Comparison of ENCODE assay signal across 8 cellular contexts in genomic region chr1:241627453-241628329, GRCh38. TPM values are rescaled to one million over a fixed set of nuclear protein-coding genes. Genes with fewer than 3 reads are reported as not detected.
DNase-seq lines count a peak whose midpoint lies in the region; ATAC-seq and TF ChIP-seq lines count a peak whose summit lies in the region.

No MANE protein-coding gene starts in this region.

- H3K36me3 ChIP-seq in BE2C (0 out of 2 replicates have a peak, but pooled peaks cover 3% of the 10 kb centered on the region), skeletal muscle satellite cell (ENCODE audit: insufficient read depth, low read length) (no peaks in the 10 kb centered on the region)

- H3K4me3 ChIP-seq in BE2C (ENCODE audit: low read depth, low read length) = no peak overlapping the region
- H3K4me3 ChIP-seq in fibroblast of pulmonary artery (replicated peaks; ENCODE audit: low read depth, low read length) = no peak overlapping the region
- H3K4me3 ChIP-seq in skeletal muscle satellite cell (ENCODE audit: low read length) = no peak overlapping the region

- no peaks in the 10 kb centered on the region for H3K27me3 ChIP-seq in BE2C
- no peaks in the 10 kb centered on the region for H3K27me3 ChIP-seq in skeletal muscle satellite cell (ENCODE audit: control insufficient read depth, insufficient read depth, low read length)

- peak overlapping the region; percentile 14 for H3K9ac ChIP-seq in skeletal muscle satellite cell (ENCODE audit: low read depth, low read length)

- peak; percentile 74 for ATAC-seq in HG02623 (IDR thresholded peaks at IDR 0.05; ENCODE audit: unreplicated experiment)

- no peaks in the 10 kb centered on the region for H3K4me1 ChIP-seq in BE2C
- peaks cover 6% of the 10 kb centered on the region for H3K4me1 ChIP-seq in skeletal muscle satellite cell (ENCODE audit: control insufficient read depth, insufficient read depth, low read length)

- peak; percentile 30 for DNase-seq in BE2C
- DNase-seq in NCI-H1048 (lab: John Stamatoyannopoulos, UW) = peak; percentile 15
- peak; percentile 17 for DNase-seq in activated CD4-positive, alpha-beta T cell treated with anti-CD3 and anti-CD28 coated beads, Interleukin-2, amount 50 U/mL, for 1 hour
- peak; percentile 88 for DNase-seq in fibroblast of pulmonary artery (ENCODE audit: low read depth)
- DNase-seq in UCSD-AML1 (lab: John Stamatoyannopoulos, UW; ENCODE audit: unreplicated experiment) = no peak

- TF ChIP-seq CTCF in BE2C (IDR thresholded peaks at IDR 0.05; ENCODE audit: low read depth, low read length) = peak; percentile 70
- peak; percentile 52; the same call in 1 of the 2 replicates for TF ChIP-seq CTCF in GM12874 (IDR thresholded peaks at IDR 0.05; ENCODE audit: insufficient read depth, low read depth, low read length)
- TF ChIP-seq CTCF in fibroblast of pulmonary artery (IDR thresholded peaks at IDR 0.05; ENCODE audit: low read length, missing control alignments) = peak; percentile 72

- H3K4me2 ChIP-seq in skeletal muscle satellite cell (ENCODE audit: low read length) = no peak overlapping the region

- H3K9me3 ChIP-seq in BE2C (no peaks in the 10 kb centered on the region), skeletal muscle satellite cell (replicated peaks; ENCODE audit: low read length) (no peaks in the 10 kb centered on the region)

RNA-seq across cellular contexts. Expression of gene CHML, which starts 12.5 kb away (rescaled TPM):
- polyA plus RNA-seq in BE2C (2012; ENCODE audit: insufficient read depth, insufficient read length, low read depth) = 6.9 TPM
- total RNA-seq in skeletal muscle satellite cell (2012; rRNA removed) = 21.8 and 29.9 TPM in 2 replicates

RNA-seq across cellular contexts. Expression of gene OPN3, which starts 12.5 kb away (rescaled TPM):
- polyA plus RNA-seq in BE2C (2012; ENCODE audit: insufficient read depth, insufficient read length, low read depth) = 1.2 TPM
- 25.8 and 33.5 TPM in 2 replicates for total RNA-seq in skeletal muscle satellite cell (2012; rRNA removed)

RNA-seq across cellular contexts. Expression of gene WDR64, which starts 24.4 kb away (rescaled TPM):
- polyA plus RNA-seq in BE2C (2012; ENCODE audit: insufficient read depth, insufficient read length, low read depth) = not detected
- total RNA-seq in skeletal muscle satellite cell (2012; rRNA removed) = not detected in 2 replicates
